In genomic region chr19:16014923-16015804, GRCh38 we compare ENCODE assay signal across 18 cellular contexts.
DNase-seq lines count a peak whose midpoint lies in the region; ATAC-seq and TF ChIP-seq lines count a peak whose summit lies in the region.
"Had no signal": no experiment of that assay in that cellular context is flagged by ENCODE, and none has a peak within 500 bp of the region (broad histone marks: within the 10 kb centered on the region; RNA-seq: fewer than 3 reads in every experiment).

No MANE protein-coding gene starts in this region.

- H3K36me3 Mint-ChIP-seq in activated T-cell treated with anti-CD3 and anti-CD28 coated beads, Interleukin-2, amount 50 U/mL, for 24 hours (ENCODE audit: low read depth): no peaks in the 10 kb centered on the region
- peaks cover 4% of the 10 kb centered on the region for H3K36me3 Mint-ChIP-seq in progenitor cell of endocrine pancreas (ENCODE audit: insufficient read depth)
- H3K36me3 Mint-ChIP-seq: CD8-positive, alpha-beta T cell had no signal

- WGBS in stomach, 5 donors: 92 to 94% (median 93%) methylated on average over 18 to 19 of the region's 19 CpGs

- no peak overlapping the region for H3K27ac ChIP-seq in stomach
- H3K27ac ChIP-seq: BLaER1 had no signal

- H3K36me3 ChIP-seq in H7 (replicated peaks; ENCODE audit: control insufficient read depth, insufficient read depth, low read length) (no peaks in the 10 kb centered on the region), stomach (no peaks in the 10 kb centered on the region)
- H3K36me3 ChIP-seq: BLaER1 had no signal

- H3K27ac Mint-ChIP-seq in activated T-cell treated with anti-CD3 and anti-CD28 coated beads, Interleukin-2, amount 50 U/mL, for 24 hours: no peak overlapping the region
- no peak overlapping the region for H3K27ac Mint-ChIP-seq in progenitor cell of endocrine pancreas
- H3K27ac Mint-ChIP-seq: CD8-positive, alpha-beta T cell had no signal

- no peak overlapping the region for H3K4me3 Mint-ChIP-seq in activated T-cell treated with anti-CD3 and anti-CD28 coated beads, Interleukin-2, amount 50 U/mL, for 24 hours
- H3K4me3 Mint-ChIP-seq in progenitor cell of endocrine pancreas (ENCODE audit: low read depth): no peak overlapping the region
- H3K4me3 Mint-ChIP-seq: CD8-positive, alpha-beta T cell; H9 had no signal

- no peaks in the 10 kb centered on the region for H3K9me3 Mint-ChIP-seq in activated T-cell treated with anti-CD3 and anti-CD28 coated beads, Interleukin-2, amount 50 U/mL, for 24 hours
- H3K9me3 Mint-ChIP-seq in progenitor cell of endocrine pancreas (ENCODE audit: low read depth): peaks cover 28% of the 10 kb centered on the region
- H3K9me3 Mint-ChIP-seq: CD8-positive, alpha-beta T cell had no signal

- H3K4me3 ChIP-seq in H7 (ENCODE audit: insufficient read depth, low read depth, low read length): no peak overlapping the region
- no peak overlapping the region for H3K4me3 ChIP-seq in stomach
- H3K4me3 ChIP-seq: BLaER1 had no signal

- no peaks in the 10 kb centered on the region for H3K27me3 Mint-ChIP-seq in activated T-cell treated with anti-CD3 and anti-CD28 coated beads, Interleukin-2, amount 50 U/mL, for 24 hours
- no peaks in the 10 kb centered on the region for H3K27me3 Mint-ChIP-seq in progenitor cell of endocrine pancreas

- intact Hi-C loops in stomach (cut with DNase I; ENCODE audit: low total_unique reads): no loop called here

- TF ChIP-seq EP300 in stomach (IDR thresholded peaks at IDR 0.05): no peak

- H3K27me3 ChIP-seq in H7 (ENCODE audit: control insufficient read depth, insufficient read depth, low read length): no peaks in the 10 kb centered on the region
- no peaks in the 10 kb centered on the region for H3K27me3 ChIP-seq in stomach
- H3K27me3 ChIP-seq: BLaER1 had no signal

- no peak for ATAC-seq in omental fat pad (ENCODE audit: low FRiP score)
- ATAC-seq: CD8-positive, alpha-beta T cell had no signal

- H3K4me1 Mint-ChIP-seq in activated T-cell treated with anti-CD3 and anti-CD28 coated beads, Interleukin-2, amount 50 U/mL, for 24 hours (ENCODE audit: low read depth): no peaks in the 10 kb centered on the region
- H3K4me1 Mint-ChIP-seq in progenitor cell of endocrine pancreas (ENCODE audit: low read depth): no peaks in the 10 kb centered on the region
- H3K4me1 Mint-ChIP-seq: H9 had no signal

- peak; percentile 22 for DNase-seq in activated T-cell treated with anti-CD3 and anti-CD28 coated beads, Interleukin-2, amount 50 U/mL, for 24 hours
- no peak for DNase-seq in activated T-cell treated with anti-CD3 and anti-CD28 coated beads for 4 hours
- peak; percentile 23 for DNase-seq in H7
- DNase-seq in mesenteric fat pad (ENCODE audit: low spot score): peak; percentile 77
- DNase-seq in stomach: peak; percentile 24
- DNase-seq in omental fat pad (ENCODE audit: low spot score): no peak
- no peak for DNase-seq in NCI-H1930 (lab: John Stamatoyannopoulos, UW)
- DNase-seq in progenitor cell of endocrine pancreas (ENCODE audit: low spot score, unreplicated experiment): no peak
- DNase-seq: Calu3; CD8-positive, alpha-beta T cell; H9; KG1; NCI-H1694 treated with DMSO at 0.1 percent for 48 hours; NCI-H2107; NCI-H510A; NCI-H774; Right ventricle myocardium superior had no signal

- TF ChIP-seq CTCF in stomach (IDR thresholded peaks at IDR 0.05) (no peak), omental fat pad (IDR thresholded peaks at IDR 0.05) (no peak), progenitor cell of endocrine pancreas (IDR thresholded peaks at IDR 0.05; ENCODE audit: unreplicated experiment) (no peak)

- no peak for TF ChIP-seq POLR2A in stomach (IDR thresholded peaks at IDR 0.05)

- H3K9me3 ChIP-seq in stomach: no peaks in the 10 kb centered on the region
- H3K9me3 ChIP-seq: BLaER1 had no signal

- H3K4me1 ChIP-seq in stomach: no peaks in the 10 kb centered on the region

Comparison
In these comparisons a context has a peak if more than half of its experiments do, and no peak if none do; other contexts are left out.
1. DNase-seq: peak in activated T-cell treated with anti-CD3 and anti-CD28 coated beads, Interleukin-2, amount 50 U/mL, for 24 hours (single experiment), H7 (single experiment), mesenteric fat pad (single experiment) and stomach (single experiment); none in activated T-cell treated with anti-CD3 and anti-CD28 coated beads for 4 hours (single experiment), omental fat pad (single experiment), NCI-H1930 (0 of 2) and progenitor cell of endocrine pancreas (single experiment).